Comparison of ENCODE assay signal across 8 cellular contexts in the genomic region with DNA sequence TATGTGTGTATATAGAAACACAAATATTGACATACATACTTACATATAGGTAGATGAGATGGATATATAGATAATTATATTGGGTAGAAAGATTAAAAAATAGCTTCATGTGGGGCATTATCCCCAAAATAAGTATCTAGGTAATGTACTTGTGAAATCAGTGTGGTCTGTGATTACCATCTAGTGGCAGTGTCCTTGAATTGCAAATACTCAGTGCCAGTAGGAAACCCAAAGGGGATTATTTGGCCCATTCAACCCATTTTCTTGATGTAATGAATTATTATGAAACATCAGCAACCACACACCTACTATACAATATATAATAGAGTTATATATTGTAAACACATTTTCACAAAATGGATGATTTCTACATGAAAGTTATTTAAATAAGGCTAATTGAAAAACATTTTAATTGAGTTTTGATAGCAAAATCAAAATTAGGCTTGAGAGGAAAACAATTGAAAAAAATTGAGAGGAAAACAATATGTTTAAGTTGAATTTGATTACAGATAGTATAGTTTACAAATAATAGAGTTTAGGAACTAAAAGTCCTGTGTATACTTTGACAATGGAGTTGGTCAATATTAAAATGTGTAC.
DNase-seq lines count a peak whose midpoint lies in the region; ATAC-seq, FAIRE-seq and TF ChIP-seq lines count a peak whose summit lies in the region.

No MANE protein-coding gene starts in this region.

- H3K4me1 ChIP-seq in thyroid gland, result no peaks in the 10 kb centered on the region

- peak; percentile 54 for FAIRE-seq in frontal cortex (lab: Jason Lieb, UNC)

- H3K27me3 ChIP-seq in thyroid gland, result no peaks in the 10 kb centered on the region

- TF ChIP-seq CTCF in GM12865 (IDR thresholded peaks at IDR 0.05; ENCODE audit: insufficient read depth, low read depth, low read length, missing control alignments) (peak; percentile 62), thyroid gland (IDR thresholded peaks at IDR 0.05) (peak in 1 of 6 experiments; percentile 21)

- H3K36me3 ChIP-seq in thyroid gland, result no peaks in the 10 kb centered on the region

- DNase-seq in GM12865 (ENCODE audit: low read depth), result peak; percentile 62
- DNase-seq in RPMI7951 (ENCODE audit: low read depth), result peak; percentile 1
- peak; percentile 2 to 16 for DNase-seq in frontal cortex (ENCODE audit: low spot score in 2 of 2)
- DNase-seq in mesenteric fat pad (ENCODE audit: low spot score), result no peak
- DNase-seq in central memory CD4-positive, alpha-beta T cell, result no peak
- no peak for DNase-seq in UCSD-AML1 (lab: John Stamatoyannopoulos, UW; ENCODE audit: unreplicated experiment)
- no peak for DNase-seq in thyroid gland

- H3K27ac ChIP-seq in thyroid gland, result no peak overlapping the region

- peak; percentile 48 for ATAC-seq in HG03521 (IDR thresholded peaks at IDR 0.05; ENCODE audit: unreplicated experiment)

- no peak overlapping the region for H3K4me3 ChIP-seq in GM12865 (ENCODE audit: low read depth, low read length)
- no peak overlapping the region for H3K4me3 ChIP-seq in thyroid gland (replicated peaks in 1 of 3)

- no peak for TF ChIP-seq POLR2A in thyroid gland (IDR thresholded peaks at IDR 0.05)

- intact Hi-C loops in thyroid gland (cut with DNase I), result no loop called here

- H3K9me3 ChIP-seq in thyroid gland, result no peaks in the 10 kb centered on the region

Comparison
In these comparisons a context has a peak if more than half of its experiments do, and no peak if none do; other contexts are left out.
1. DNase-seq: peak in GM12865 (single experiment), RPMI7951 (single experiment) and frontal cortex (2 of 2); none in mesenteric fat pad (single experiment), central memory CD4-positive, alpha-beta T cell (single experiment), UCSD-AML1 (single experiment) and thyroid gland (0 of 2).